ENCODE assay signal across 8 cellular contexts in the genomic region with DNA sequence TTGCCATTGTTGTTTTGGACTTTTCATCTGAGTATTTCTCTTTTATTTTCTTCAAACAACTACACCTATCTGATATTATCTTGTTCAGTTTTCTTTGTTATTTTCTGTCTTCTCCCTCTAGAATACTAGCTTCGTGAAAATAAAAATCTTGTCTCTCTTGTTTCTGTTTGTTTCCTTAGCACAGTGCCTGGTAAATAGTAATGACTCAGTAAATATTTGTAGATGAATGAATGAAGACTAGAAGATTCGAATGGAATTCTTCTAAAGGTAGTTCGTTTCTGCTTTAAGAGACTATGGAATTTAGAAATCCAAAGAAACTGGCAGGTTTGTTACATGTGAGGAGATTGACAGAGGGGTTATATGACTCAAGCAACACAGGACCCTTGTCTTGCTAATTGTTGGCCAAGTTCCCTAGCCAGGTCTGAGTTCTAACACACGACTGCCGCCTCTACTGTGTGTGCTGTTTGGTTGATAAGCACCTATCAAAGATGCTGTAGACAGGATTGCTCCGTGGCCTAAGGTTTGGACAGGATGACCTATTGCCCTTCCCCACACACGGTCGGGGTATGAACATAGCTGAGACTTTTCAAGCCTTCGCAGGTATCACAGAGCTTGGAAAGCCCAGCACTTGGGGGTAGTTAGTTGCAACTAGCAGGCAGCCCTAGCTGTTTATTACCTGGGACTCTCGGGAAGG. TPM values are rescaled to one million over a fixed set of nuclear protein-coding genes. Genes with fewer than 3 reads are reported as not detected.
DNase-seq lines count a peak whose midpoint lies in the region; ATAC-seq, FAIRE-seq and TF ChIP-seq lines count a peak whose summit lies in the region.

No MANE protein-coding gene starts in this region.

- peak overlapping the region; percentile 93 to 94 for H3K4me3 ChIP-seq in SK-N-SH (ENCODE audit: low read depth in 2 of 2, low read length in 1 of 2)
- peak overlapping the region; percentile 93 for H3K4me3 ChIP-seq in SU-DHL-6 (ENCODE audit: insufficient read depth, low read length, poor library complexity, severe bottlenecking)
- peak overlapping the region; percentile 60 to 99 (median 86) for H3K4me3 ChIP-seq in fibroblast of lung (replicated peaks in 1 of 4; ENCODE audit: control extremely low read depth in 1 of 4, insufficient read depth in 1 of 4, low read depth in 3 of 4, low read length in 4 of 4)
- peak overlapping the region; percentile 64 to 86 (median 76) for H3K4me3 ChIP-seq in pancreas

- H3K27me3 ChIP-seq in SK-N-SH (ENCODE audit: insufficient read depth) (no peaks in the 10 kb centered on the region), SU-DHL-6 (ENCODE audit: low read length) (no peaks in the 10 kb centered on the region), fibroblast of lung (ENCODE audit: control insufficient read depth, insufficient read depth, low read length) (no peaks in the 10 kb centered on the region), pancreas (no peaks in the 10 kb centered on the region)

- H3K9ac ChIP-seq in SK-N-SH (peak overlapping the region; percentile 74), SU-DHL-6 (ENCODE audit: low read length) (peak overlapping the region; percentile 87), fibroblast of lung (ENCODE audit: insufficient read depth, low read length) (no peak overlapping the region)

- H3K4me2 ChIP-seq in SK-N-SH: peak overlapping the region; percentile 83
- H3K4me2 ChIP-seq in SU-DHL-6 (ENCODE audit: low read depth, low read length, poor library complexity, severe bottlenecking): peak overlapping the region; percentile 63
- peak overlapping the region; percentile 38 for H3K4me2 ChIP-seq in fibroblast of lung (ENCODE audit: extremely low read depth, insufficient read depth, low read length)

- H3K9me3 ChIP-seq in SK-N-SH (no peaks in the 10 kb centered on the region), SU-DHL-6 (ENCODE audit: insufficient read depth, low read length) (no peaks in the 10 kb centered on the region), fibroblast of lung (ENCODE audit: control insufficient read depth, insufficient read depth, low read depth, low read length) (no peaks in the 10 kb centered on the region), pancreas (no peaks in the 10 kb centered on the region)

- intact Hi-C loops in pancreas (cut with DNase I): no loop called here

- H4K20me1 ChIP-seq in SK-N-SH (ENCODE audit: insufficient read depth) (no peaks in the 10 kb centered on the region), SU-DHL-6 (ENCODE audit: low read depth, low read length) (no peaks in the 10 kb centered on the region), fibroblast of lung (ENCODE audit: control insufficient read depth, extremely low read depth, insufficient read depth, low read length) (no peaks in the 10 kb centered on the region)

- no peak for FAIRE-seq in pancreas (lab: Jason Lieb, UNC)

- peak overlapping the region; percentile 73 for H2AFZ ChIP-seq in SK-N-SH (ENCODE audit: low read depth)
- peak overlapping the region; percentile 90 for H2AFZ ChIP-seq in SU-DHL-6 (ENCODE audit: low read depth, low read length, severe bottlenecking)
- peak overlapping the region; percentile 37 for H2AFZ ChIP-seq in fibroblast of lung (ENCODE audit: low read length)

- H3K36me3 ChIP-seq in SK-N-SH (replicated peaks in 1 of 2; ENCODE audit: control insufficient read depth in 1 of 2, insufficient read depth in 2 of 2, low read length in 1 of 2): no peaks in the 10 kb centered on the region
- H3K36me3 ChIP-seq in SU-DHL-6 (ENCODE audit: low read length): no peaks in the 10 kb centered on the region
- H3K36me3 ChIP-seq in fibroblast of lung (ENCODE audit: control insufficient read depth, insufficient read depth, low read length): no peaks in the 10 kb centered on the region
- no peaks in the 10 kb centered on the region for H3K36me3 ChIP-seq in pancreas

- ATAC-seq in SK-N-SH treated with all-trans-retinoic acid at 6 μM for 48 hours (no peak; the same call in 1 of the 3 replicates), HG02678 (IDR thresholded peaks at IDR 0.05; ENCODE audit: unreplicated experiment) (peak; percentile 9), pancreas (peak in 3 of 4 donors; percentile 16 to 43 (median 32)), GM18858 (IDR thresholded peaks at IDR 0.05; ENCODE audit: unreplicated experiment) (no peak)

- H3K4me1 ChIP-seq in SK-N-SH (ENCODE audit: control insufficient read depth in 1 of 2, insufficient read depth in 2 of 2, low read depth in 1 of 2, low read length in 1 of 2): peaks cover 7 to 13% of the 10 kb centered on the region in 2 experiments; a peak in 3 of 4 replicates
- peaks cover 2% of the 10 kb centered on the region for H3K4me1 ChIP-seq in fibroblast of lung (ENCODE audit: control insufficient read depth, extremely low read depth, insufficient read depth, low read length)
- peaks cover 7 to 18% (median 9%) of the 10 kb centered on the region in 3 donors for H3K4me1 ChIP-seq in pancreas

- no peak for TF ChIP-seq EP300 in SK-N-SH (IDR thresholded peaks at IDR 0.05; ENCODE audit: borderline replicate concordance in 1 of 2, low read depth in 1 of 2, low read length in 1 of 2)

- CTCF ChIA-PET in SK-N-SH (lab: Yijun Ruan, JAX): interaction anchor here (1.0 to 1.7 kb wide), 4 partner anchors 31 to 98 kb away, joined by 3 to 5 read pairs (median 4); no protein-coding TSS in a partner anchor

- TF ChIP-seq RAD21 in SK-N-SH (IDR thresholded peaks at IDR 0.05; ENCODE audit: low read length): no peak

- peaks cover 28% of the 10 kb centered on the region; the same call in 1 of the 2 replicates for H3K79me2 ChIP-seq in SK-N-SH (ENCODE audit: insufficient read depth)
- peaks cover 37% of the 10 kb centered on the region; the same call in 1 of the 2 replicates for H3K79me2 ChIP-seq in SU-DHL-6 (ENCODE audit: insufficient read depth, low read length)
- peaks cover 22% of the 10 kb centered on the region for H3K79me2 ChIP-seq in fibroblast of lung (ENCODE audit: control insufficient read depth, insufficient read depth, low read length)

- DNase-seq in SK-N-SH: no peak
- DNase-seq in fibroblast of lung (ENCODE audit: low read depth in 2 of 2): peak in 1 of 2 donors; percentile 5
- no peak for DNase-seq in pancreas
- DNase-seq in HCEC 1CT: no peak

- WGBS in SK-N-SH (ENCODE audit: low lambda C conversion rate): 54% methylated on average over 10 of the region's 10 CpGs
- 4 to 10% methylated on average over 10 of the region's 10 CpGs for WGBS in pancreas, 2 donors

- POLR2A ChIA-PET in SK-N-SH (lab: Yijun Ruan, JAX): no interaction called here

- H3K9me2 ChIP-seq in SK-N-SH (no peaks in the 10 kb centered on the region), SU-DHL-6 (replicated peaks; ENCODE audit: insufficient read depth, low read length) (no peaks in the 10 kb centered on the region)

- peak overlapping the region; percentile 43 to 82; a peak in 3 of 4 replicates for H3K27ac ChIP-seq in SK-N-SH (ENCODE audit: low read depth in 2 of 2, low read length in 1 of 2)
- H3K27ac ChIP-seq in SU-DHL-6 (ENCODE audit: low read depth, low read length): no peak overlapping the region
- H3K27ac ChIP-seq in fibroblast of lung (ENCODE audit: insufficient read depth, low read length): peak overlapping the region; percentile 8
- peak overlapping the region; percentile 65 to 90 (median 80) for H3K27ac ChIP-seq in pancreas

- H3F3A ChIP-seq in SK-N-SH (replicated peaks; ENCODE audit: insufficient read depth) (no peaks in the 10 kb centered on the region), SU-DHL-6 (ENCODE audit: insufficient read depth) (no peaks in the 10 kb centered on the region)

- TF ChIP-seq CTCF in SK-N-SH (IDR thresholded peaks at IDR 0.05) (no peak), SU-DHL-6 (IDR thresholded peaks at IDR 0.05; ENCODE audit: insufficient read depth, low read length, poor library complexity, severe bottlenecking) (no peak), fibroblast of lung (conservative IDR thresholded peaks at IDR 0.05 in 1 of 2, IDR thresholded peaks at IDR 0.05 in 1 of 2; ENCODE audit: low read depth in 1 of 2, low read length in 2 of 2) (no peak), pancreas (IDR thresholded peaks at IDR 0.05) (no peak)

TF ChIP-seq in SK-N-SH, 30 proteins besides CTCF, POLR2A, EP300 and RAD21 (continues in another document):
- TF ChIP-seq EZH2phosphoT487 (IDR thresholded peaks at IDR 0.05; ENCODE audit: borderline replicate concordance, low read depth): no peak
- TF ChIP-seq, protein P1, sequence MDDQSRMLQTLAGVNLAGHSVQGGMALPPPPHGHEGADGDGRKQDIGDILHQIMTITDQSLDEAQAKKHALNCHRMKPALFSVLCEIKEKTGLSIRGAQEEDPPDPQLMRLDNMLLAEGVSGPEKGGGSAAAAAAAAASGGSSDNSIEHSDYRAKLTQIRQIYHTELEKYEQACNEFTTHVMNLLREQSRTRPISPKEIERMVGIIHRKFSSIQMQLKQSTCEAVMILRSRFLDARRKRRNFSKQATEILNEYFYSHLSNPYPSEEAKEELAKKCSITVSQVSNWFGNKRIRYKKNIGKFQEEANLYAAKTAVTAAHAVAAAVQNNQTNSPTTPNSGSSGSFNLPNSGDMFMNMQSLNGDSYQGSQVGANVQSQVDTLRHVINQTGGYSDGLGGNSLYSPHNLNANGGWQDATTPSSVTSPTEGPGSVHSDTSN (IDR thresholded peaks at IDR 0.05): no peak
- TF ChIP-seq MEF2A (IDR thresholded peaks at IDR 0.05; ENCODE audit: borderline replicate concordance, low read depth): no peak

TF ChIP-seq in SK-N-SH treated with all-trans-retinoic acid at 6 μM for 48 hours, 23 proteins besides CTCF, POLR2A, EP300 and RAD21 (continues in another document):
- TF ChIP-seq TOX (CRISPR knock-in tag; IDR thresholded peaks at IDR 0.05; ENCODE audit: borderline replicate concordance): no peak
- TF ChIP-seq BACH2 (CRISPR knock-in tag; IDR thresholded peaks at IDR 0.05; ENCODE audit: borderline replicate concordance): no peak
- no peak for TF ChIP-seq ZNF8 (CRISPR knock-in tag; IDR thresholded peaks at IDR 0.05)
- TF ChIP-seq PPARA (CRISPR knock-in tag; IDR thresholded peaks at IDR 0.05; ENCODE audit: borderline replicate concordance): no peak
- no peak for TF ChIP-seq ZC3H10 (CRISPR knock-in tag; IDR thresholded peaks at IDR 0.05)
- TF ChIP-seq ZNF70 (CRISPR knock-in tag; IDR thresholded peaks at IDR 0.05): no peak

RNA-seq across cellular contexts. Expression of gene TMEM135, which starts 0.8 kb away (rescaled TPM):
- 3.0 and 5.2 TPM in 2 replicates for polyA plus RNA-seq in SK-N-SH (2012; rRNA removed)
- polyA plus RNA-seq in SK-N-SH (2012; cell fraction: cytosol; rRNA removed): 4.5 and 4.9 TPM in 2 replicates
- 4.1 and 6.5 TPM in 2 replicates for polyA plus RNA-seq in SK-N-SH (2012; cell fraction: nucleus; rRNA removed)
- 20.6 and 22.1 TPM in 2 replicates for total RNA-seq in fibroblast of lung
- polyA plus RNA-seq in fibroblast of lung: 14.2 and 17.3 TPM in 2 replicates
- polyA plus RNA-seq in fibroblast of lung (2012): 11.4 and 11.9 TPM in 2 replicates
- 7.7 and 15.2 TPM in 2 replicates for polyA minus RNA-seq in fibroblast of lung (ENCODE audit: low replicate concordance)
- total RNA-seq in pancreas: 10 to 100 TPM in 1 of 6 donors, 1 to 10 TPM in 5; 7.3 to 10.1 (median 8.5) TPM
- polyA plus RNA-seq in pancreas: 1 to 10 TPM; 2.6 to 5.5 TPM

Comparison
In these comparisons a context has a peak if more than half of its experiments do, and no peak if none do; other contexts are left out.
1. H2AFZ ChIP-seq: peak in every context shown above with its lines; median percentile 90 in SU-DHL-6; 73 in SK-N-SH; 37 in fibroblast of lung.
2. ATAC-seq: peak in HG02678 (single experiment) and pancreas (3 of 4); none in SK-N-SH treated with all-trans-retinoic acid at 6 μM for 48 hours (single experiment) and GM18858 (single experiment).
3. Peak in every context shown above with its lines, with median percentiles within 50 percentile points of each other: H3K4me2 ChIP-seq and H3K4me3 ChIP-seq.